In the genomic region with DNA sequence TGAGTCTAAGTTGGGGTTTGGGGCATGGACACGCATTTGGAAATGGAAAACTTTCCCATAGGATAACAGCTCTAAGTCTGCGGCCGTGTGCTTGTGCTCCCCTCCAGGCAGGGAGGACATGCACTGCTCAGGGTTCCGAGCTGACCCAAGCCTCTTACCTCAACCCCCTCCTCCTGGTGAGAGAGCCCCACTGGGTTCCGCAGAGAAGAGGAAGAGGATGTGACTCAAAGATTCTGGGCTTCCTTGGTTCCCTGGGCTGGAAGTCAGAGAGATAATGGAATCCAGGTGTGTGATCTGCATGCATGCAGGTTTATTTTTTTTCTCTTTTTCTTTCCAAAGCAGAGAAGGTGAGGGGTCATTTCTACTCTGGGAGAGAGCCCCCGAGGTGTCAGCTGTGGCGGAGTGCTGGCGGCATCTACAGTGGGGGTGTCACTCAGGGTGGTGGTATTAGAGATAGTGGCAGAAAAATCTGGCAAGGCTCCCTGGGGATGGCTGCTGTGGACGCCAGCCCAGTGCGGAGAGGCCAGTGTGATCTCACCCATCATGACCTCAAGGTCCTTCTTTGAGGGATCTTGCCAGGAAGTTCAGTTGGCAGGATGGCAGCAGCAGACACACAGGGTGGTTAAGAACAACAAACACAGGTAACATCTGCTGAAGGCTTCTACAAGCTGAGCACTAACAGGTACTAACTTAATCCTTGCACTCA, we compare ENCODE assay signal across 29 cellular contexts.
DNase-seq lines count a peak whose midpoint lies in the region; ATAC-seq and TF ChIP-seq lines count a peak whose summit lies in the region.
"Had no signal": no experiment of that assay in that cellular context is flagged by ENCODE, and none has a peak within 500 bp of the region (broad histone marks: within the 10 kb centered on the region; RNA-seq: fewer than 3 reads in every experiment).

No MANE protein-coding gene starts in this region.

- TF ChIP-seq CTCF in HFF-Myc (IDR thresholded peaks at IDR 0.05; ENCODE audit: low read depth, low read length, missing control alignments) (no peak), WTC11 (IDR thresholded peaks at IDR 0.05) (no peak), left ventricle myocardium inferior (IDR thresholded peaks at IDR 0.05; ENCODE audit: borderline replicate concordance) (no peak)

- 77 to 85% methylated on average over 10 of the region's 10 CpGs for WGBS in aorta, 2 donors

- peaks cover 32% of the 10 kb centered on the region for H3K4me1 Mint-ChIP-seq in WTC11

- CTCF ChIA-PET in WTC11 (lab: Charles Lee), result no interaction called here

- peak overlapping the region; percentile 88 for H3K27ac ChIP-seq in left ventricle myocardium inferior (replicated peaks)
- H3K27ac ChIP-seq in aorta (ENCODE audit: low read depth in 1 of 2, low read length in 2 of 2), result no peak overlapping the region
- H3K27ac ChIP-seq: C4-2B, dorsolateral prefrontal cortex, KMS-11, left lung, sigmoid colon, tibial artery had no signal

- H3K4me3 ChIP-seq in HFF-Myc (replicated peaks; ENCODE audit: low read depth, low read length), result no peak overlapping the region
- H3K4me3 ChIP-seq in left ventricle myocardium inferior, result peak overlapping the region; percentile 56
- H3K4me3 ChIP-seq in aorta (ENCODE audit: low read length in 2 of 2), result no peak overlapping the region
- H3K4me3 ChIP-seq: dorsolateral prefrontal cortex, left lung, sigmoid colon, tibial artery had no signal

- no peaks in the 10 kb centered on the region for H3K27me3 Mint-ChIP-seq in WTC11 (ENCODE audit: low read depth)
- H3K27me3 Mint-ChIP-seq: activated CD4-positive, alpha-beta memory T cell treated with anti-CD3 and anti-CD28 coated beads for 36 hours had no signal

- DNase-seq in HFF-Myc (ENCODE audit: extremely low read depth, low read depth) (peak; percentile 67), WTC11 (ENCODE audit: low spot score) (no peak), left ventricle myocardium inferior (peak; percentile 60), aorta (no peak), NCI-H146 (lab: John Stamatoyannopoulos, UW) (no peak)
- DNase-seq: activated CD4-positive, alpha-beta memory T cell treated with anti-CD3 and anti-CD28 coated beads for 36 hours; activated CD4-positive, alpha-beta T cell treated with anti-CD3 and anti-CD28 coated beads for 1 hour; activated CD8-positive, alpha-beta memory T cell treated with anti-CD3 and anti-CD28 coated beads, Interleukin-2, amount 50 U/mL, for 48 hours; activated naive CD4-positive, alpha-beta T cell treated with anti-CD3 and anti-CD28 coated beads for 36 hours; amygdala; Calu3; DMS79; dorsolateral prefrontal cortex; hypothalamus; left lung; NCI-H1417; NCI-H2081; NCI-H226; NCI-H69; PC-3; posterior cingulate gyrus; sigmoid colon; stimulated activated CD4-positive, alpha-beta T cell treated with anti-CD3 and anti-CD28 coated beads, Interleukin-12 subunit alpha, Interleukin-12 subunit beta, amount 100 ng/mL, for 4 hours; stimulated activated CD4-positive, alpha-beta T cell treated with anti-CD3 and anti-CD28 coated beads, Interleukin-2, amount 100 ng/mL, for 48 hours; tibial artery had no signal

- H3K9me3 ChIP-seq in left ventricle myocardium inferior (replicated peaks) (no peaks in the 10 kb centered on the region), aorta (ENCODE audit: control insufficient read depth, low read length) (no peaks in the 10 kb centered on the region)
- H3K9me3 ChIP-seq: left lung, sigmoid colon, tibial artery had no signal

- H3K27me3 ChIP-seq in left ventricle myocardium inferior (ENCODE audit: low read depth), result no peaks in the 10 kb centered on the region
- no peaks in the 10 kb centered on the region for H3K27me3 ChIP-seq in aorta (ENCODE audit: control insufficient read depth in 1 of 2, insufficient read depth in 2 of 2, low read length in 1 of 2)
- H3K27me3 ChIP-seq: left lung, sigmoid colon, tibial artery had no signal

- no peak overlapping the region for H3K27ac Mint-ChIP-seq in WTC11
- H3K27ac Mint-ChIP-seq: activated CD4-positive, alpha-beta memory T cell treated with anti-CD3 and anti-CD28 coated beads for 36 hours; activated naive CD4-positive, alpha-beta T cell treated with anti-CD3 and anti-CD28 coated beads for 36 hours had no signal

- no peak overlapping the region for H3K4me3 Mint-ChIP-seq in WTC11
- H3K4me3 Mint-ChIP-seq: activated CD4-positive, alpha-beta memory T cell treated with anti-CD3 and anti-CD28 coated beads for 36 hours; activated naive CD4-positive, alpha-beta T cell treated with anti-CD3 and anti-CD28 coated beads for 36 hours had no signal

- H3K9me3 Mint-ChIP-seq in WTC11, result no peaks in the 10 kb centered on the region
- H3K9me3 Mint-ChIP-seq: activated CD4-positive, alpha-beta memory T cell treated with anti-CD3 and anti-CD28 coated beads for 36 hours; activated naive CD4-positive, alpha-beta T cell treated with anti-CD3 and anti-CD28 coated beads for 36 hours had no signal

- H3K4me1 ChIP-seq in left ventricle myocardium inferior (peaks cover 25% of the 10 kb centered on the region), aorta (ENCODE audit: control insufficient read depth in 1 of 2, insufficient read depth in 2 of 2, low read length in 2 of 2) (peaks cover 0 to 3% of the 10 kb centered on the region in 2 donors)
- H3K4me1 ChIP-seq: left lung had no signal

- intact Hi-C loops in left ventricle myocardium inferior (cut with micrococcal nuclease) (no loop called here), aorta (cut with DNase I) (no loop called here)

- POLR2A ChIA-PET in WTC11 (lab: Charles Lee), result no interaction called here

- H3K36me3 Mint-ChIP-seq in WTC11, result no peaks in the 10 kb centered on the region
- H3K36me3 Mint-ChIP-seq: activated CD4-positive, alpha-beta memory T cell treated with anti-CD3 and anti-CD28 coated beads for 36 hours had no signal

- H3K36me3 ChIP-seq in left ventricle myocardium inferior (no peaks in the 10 kb centered on the region), aorta (ENCODE audit: control insufficient read depth in 1 of 2, insufficient read depth in 2 of 2, low read length in 1 of 2) (no peaks in the 10 kb centered on the region)
- H3K36me3 ChIP-seq: left lung, sigmoid colon, tibial artery had no signal

- ATAC-seq in WTC11 (peak; percentile 63), aorta (ENCODE audit: low FRiP score) (peak; percentile 46), HG02852 (IDR thresholded peaks at IDR 0.05; ENCODE audit: unreplicated experiment) (no peak), GM21526 (IDR thresholded peaks at IDR 0.05; ENCODE audit: low FRiP score, unreplicated experiment) (no peak)
- ATAC-seq: left lung, PC-3 had no signal

TF ChIP-seq in WTC11, 78 proteins besides CTCF, POLR2A, EP300 and RAD21 (continues in another document):
- TF ChIP-seq NFYB (CRISPR knock-in tag; conservative IDR thresholded peaks at IDR 0.05; ENCODE audit: low read depth) (no peak), IRF1 (CRISPR knock-in tag; IDR thresholded peaks at IDR 0.05) (no peak), FOXP1 (CRISPR knock-in tag; IDR thresholded peaks at IDR 0.05; ENCODE audit: borderline replicate concordance) (no peak), SOX15 (CRISPR knock-in tag; IDR thresholded peaks at IDR 0.05) (no peak), CREB1 (CRISPR knock-in tag; IDR thresholded peaks at IDR 0.05) (no peak), NFATC4 (CRISPR knock-in tag; IDR thresholded peaks at IDR 0.05) (no peak), HMGA2 (CRISPR knock-in tag; IDR thresholded peaks at IDR 0.05) (no peak), MXD4 (CRISPR knock-in tag; IDR thresholded peaks at IDR 0.05; ENCODE audit: borderline replicate concordance) (no peak), ETV6 (CRISPR knock-in tag; IDR thresholded peaks at IDR 0.05) (no peak), ATF1 (CRISPR knock-in tag; IDR thresholded peaks at IDR 0.05) (no peak), AR (CRISPR knock-in tag; IDR thresholded peaks at IDR 0.05) (no peak)
- TF ChIP-seq, protein P1, sequence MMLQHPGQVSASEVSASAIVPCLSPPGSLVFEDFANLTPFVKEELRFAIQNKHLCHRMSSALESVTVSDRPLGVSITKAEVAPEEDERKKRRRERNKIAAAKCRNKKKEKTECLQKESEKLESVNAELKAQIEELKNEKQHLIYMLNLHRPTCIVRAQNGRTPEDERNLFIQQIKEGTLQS (CRISPR knock-in tag; conservative IDR thresholded peaks at IDR 0.05), result no peak
- TF ChIP-seq, protein P2, sequence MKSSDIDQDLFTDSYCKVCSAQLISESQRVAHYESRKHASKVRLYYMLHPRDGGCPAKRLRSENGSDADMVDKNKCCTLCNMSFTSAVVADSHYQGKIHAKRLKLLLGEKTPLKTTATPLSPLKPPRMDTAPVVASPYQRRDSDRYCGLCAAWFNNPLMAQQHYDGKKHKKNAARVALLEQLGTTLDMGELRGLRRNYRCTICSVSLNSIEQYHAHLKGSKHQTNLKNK (CRISPR knock-in tag; IDR thresholded peaks at IDR 0.05), result no peak

Comparison
In these comparisons a context has a peak if more than half of its experiments do, and no peak if none do; other contexts are left out.
1. DNase-seq: peak in HFF-Myc (single experiment) and left ventricle myocardium inferior (single experiment); none in WTC11 (single experiment), aorta (0 of 2) and NCI-H146 (single experiment).
2. ATAC-seq: peak in WTC11 (single experiment) and aorta (single experiment); none in HG02852 (single experiment) and GM21526 (single experiment).